9 cellular contexts compared by ENCODE assay signal in the genomic region with DNA sequence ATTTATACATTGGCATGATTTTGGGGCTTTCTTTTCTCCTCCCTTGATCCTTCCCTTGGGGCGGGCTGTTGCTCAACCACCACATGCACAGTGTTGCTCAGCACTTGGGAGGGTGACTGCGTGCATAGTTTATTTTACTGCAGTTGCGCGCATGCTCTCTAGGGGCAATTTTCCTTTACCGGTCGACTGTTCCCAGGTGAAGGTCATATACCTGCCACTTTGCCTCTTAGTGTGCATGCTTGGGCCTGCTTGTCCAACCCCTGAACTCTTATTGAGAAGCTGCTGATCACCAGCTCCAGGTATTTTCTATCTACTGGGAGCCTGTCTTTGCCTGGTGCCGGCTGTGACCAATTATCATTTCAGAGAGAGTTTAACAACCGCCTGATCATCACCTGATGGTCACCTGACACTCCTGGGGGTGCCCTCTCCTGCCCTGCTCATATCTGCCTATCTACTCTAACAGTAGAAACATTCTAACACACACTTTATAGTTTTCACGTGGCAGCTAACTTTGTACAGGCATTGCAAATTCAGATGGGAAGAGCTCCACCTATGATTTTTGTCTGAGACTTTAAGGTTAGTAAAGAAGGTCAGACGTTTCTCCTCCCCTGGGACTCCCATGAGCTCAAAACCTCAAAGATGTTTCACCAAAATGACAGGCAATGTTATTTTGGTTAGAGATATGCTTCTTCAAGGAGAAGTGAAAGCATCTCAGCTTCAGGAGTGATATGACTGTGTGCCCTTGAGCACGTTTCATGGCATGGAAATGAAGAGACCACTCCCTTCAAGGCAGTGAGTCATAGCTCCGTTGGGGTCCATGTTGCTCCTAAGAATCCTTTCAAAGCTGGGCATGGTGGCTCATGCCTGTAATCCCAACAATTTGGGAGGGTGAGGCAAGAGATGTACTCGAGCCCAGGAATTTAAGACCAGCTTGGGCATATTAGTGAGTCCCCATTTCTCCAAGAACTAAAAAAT.
DNase-seq lines count a peak whose midpoint lies in the region; ATAC-seq, FAIRE-seq and TF ChIP-seq lines count a peak whose summit lies in the region.
"Had no signal": no experiment of that assay in that cellular context is flagged by ENCODE, and none has a peak within 500 bp of the region (broad histone marks: within the 10 kb centered on the region; RNA-seq: fewer than 3 reads in every experiment).

No MANE protein-coding gene starts in this region.

- DNase-seq in AML-193 (lab: John Stamatoyannopoulos, UW) (peak; percentile 84 to 88), RCC 7860 (ENCODE audit: low spot score) (peak; percentile 13), HepG2 (ENCODE audit: low spot score) (no peak), putamen (ENCODE audit: low spot score) (no peak), superior temporal gyrus (ENCODE audit: extremely low spot score) (no peak), NK-92 (lab: John Stamatoyannopoulos, UW; ENCODE audit: unreplicated experiment) (no peak)
- DNase-seq: pancreas had no signal

- no peaks in the 10 kb centered on the region for H3K9me3 ChIP-seq in HepG2 (ENCODE audit: low read length)
- H3K9me3 ChIP-seq: pancreas had no signal

- no peak for FAIRE-seq in RCC 7860 (lab: Jason Lieb, UNC)
- FAIRE-seq in HepG2 (lab: Jason Lieb, UNC) = no peak
- FAIRE-seq: pancreas had no signal

- WGBS in HepG2 (ENCODE audit: low lambda C conversion rate) = 25% methylated on average over 13 of the region's 13 CpGs

- H3K27me3 ChIP-seq in HepG2 (ENCODE audit: control insufficient read depth in 1 of 2, insufficient read depth in 2 of 2, low read length in 2 of 2) = peaks cover 3 to 12% of the 10 kb centered on the region in 2 experiments; a peak in 2 of 5 replicates
- H3K27me3 ChIP-seq: pancreas had no signal

- no peaks in the 10 kb centered on the region for H4K20me1 ChIP-seq in HepG2 (ENCODE audit: insufficient read depth, low read length)

- no peak overlapping the region for H2AFZ ChIP-seq in HepG2 (ENCODE audit: low read length)

- TF ChIP-seq CTCF in HepG2 (CRISPR knock-in tag; IDR thresholded peaks at IDR 0.05) = no peak

- CTCF ChIA-PET in HepG2 (lab: Yijun Ruan, JAX; ENCODE audit: low intra/inter-chr PET ratio, low total read pairs) = no interaction called here

- in situ Hi-C loops in HepG2 (cut with HindIII; ENCODE audit: extremely low pct_ligation_motif_present, low pct_unique_long_range_greater_than_20kb) = no loop called here

- intact Hi-C loops in HepG2 (cut with micrococcal nuclease; ENCODE audit: unreplicated experiment) = no loop called here

- no peak overlapping the region for H3K4me3 ChIP-seq in HepG2 (replicated peaks in 1 of 3; ENCODE audit: insufficient read depth in 1 of 3, low read depth in 2 of 3, low read length in 3 of 3)
- H3K4me3 ChIP-seq: pancreas had no signal

- no peak for TF ChIP-seq POLR2A in HepG2 (IDR thresholded peaks at IDR 0.05; ENCODE audit: insufficient read depth in 1 of 2, low read depth in 2 of 2, low read length in 2 of 2)

- TF ChIP-seq EP300 in HepG2 (IDR thresholded peaks at IDR 0.05; ENCODE audit: low read depth in 2 of 2, low read length in 2 of 2) = no peak
- TF ChIP-seq EP300 in HepG2 (CRISPR knock-in tag; IDR thresholded peaks at IDR 0.05; ENCODE audit: borderline replicate concordance) = no peak

- no peak for TF ChIP-seq RAD21 in HepG2 (CRISPR knock-in tag; IDR thresholded peaks at IDR 0.05)

- ATAC-seq in GM18868 (IDR thresholded peaks at IDR 0.05; ENCODE audit: unreplicated experiment) (peak; percentile 80), HG02943 (IDR thresholded peaks at IDR 0.05; ENCODE audit: low read depth, unreplicated experiment) (peak; percentile 88), HepG2 (peak; percentile 65)

- no peaks in the 10 kb centered on the region for H3K4me1 ChIP-seq in HepG2 (ENCODE audit: insufficient read depth, low read length)

- H3K4me2 ChIP-seq in HepG2 (ENCODE audit: low read depth, low read length) = no peak overlapping the region

- no peaks in the 10 kb centered on the region for H3K79me2 ChIP-seq in HepG2 (ENCODE audit: insufficient read depth, low read length)

- no peaks in the 10 kb centered on the region for H3K36me3 ChIP-seq in HepG2 (replicated peaks in 1 of 2; ENCODE audit: control insufficient read depth in 1 of 2, insufficient read depth in 2 of 2, low read length in 2 of 2)
- H3K36me3 ChIP-seq: pancreas had no signal

- no peak overlapping the region for H3K27ac ChIP-seq in HepG2 (ENCODE audit: extremely low read length, insufficient read depth, low read length)
- H3K27ac ChIP-seq: pancreas had no signal

- no peak overlapping the region for H3K9ac ChIP-seq in HepG2 (ENCODE audit: insufficient read depth, low read depth, low read length)

- BruUV-seq in HepG2 (replicated peaks; lab: Mats Ljungman, UMichigan) = no TSS peak

- POLR2A ChIA-PET in HepG2 (lab: Yijun Ruan, JAX) = no interaction called here

TF ChIP-seq in HepG2, 621 proteins besides CTCF, POLR2A, EP300 and RAD21:
- TF ChIP-seq CEBPB (IDR thresholded peaks at IDR 0.05; ENCODE audit: borderline replicate concordance, low read depth, low read length) = peak; percentile 45; the same call in 1 of the 2 replicates
- TF ChIP-seq, protein P1, sequence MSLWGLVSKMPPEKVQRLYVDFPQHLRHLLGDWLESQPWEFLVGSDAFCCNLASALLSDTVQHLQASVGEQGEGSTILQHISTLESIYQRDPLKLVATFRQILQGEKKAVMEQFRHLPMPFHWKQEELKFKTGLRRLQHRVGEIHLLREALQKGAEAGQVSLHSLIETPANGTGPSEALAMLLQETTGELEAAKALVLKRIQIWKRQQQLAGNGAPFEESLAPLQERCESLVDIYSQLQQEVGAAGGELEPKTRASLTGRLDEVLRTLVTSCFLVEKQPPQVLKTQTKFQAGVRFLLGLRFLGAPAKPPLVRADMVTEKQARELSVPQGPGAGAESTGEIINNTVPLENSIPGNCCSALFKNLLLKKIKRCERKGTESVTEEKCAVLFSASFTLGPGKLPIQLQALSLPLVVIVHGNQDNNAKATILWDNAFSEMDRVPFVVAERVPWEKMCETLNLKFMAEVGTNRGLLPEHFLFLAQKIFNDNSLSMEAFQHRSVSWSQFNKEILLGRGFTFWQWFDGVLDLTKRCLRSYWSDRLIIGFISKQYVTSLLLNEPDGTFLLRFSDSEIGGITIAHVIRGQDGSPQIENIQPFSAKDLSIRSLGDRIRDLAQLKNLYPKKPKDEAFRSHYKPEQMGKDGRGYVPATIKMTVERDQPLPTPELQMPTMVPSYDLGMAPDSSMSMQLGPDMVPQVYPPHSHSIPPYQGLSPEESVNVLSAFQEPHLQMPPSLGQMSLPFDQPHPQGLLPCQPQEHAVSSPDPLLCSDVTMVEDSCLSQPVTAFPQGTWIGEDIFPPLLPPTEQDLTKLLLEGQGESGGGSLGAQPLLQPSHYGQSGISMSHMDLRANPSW (CRISPR knock-in tag; IDR thresholded peaks at IDR 0.05; ENCODE audit: borderline replicate concordance) = no peak
- no peak for TF ChIP-seq ZNF780A (CRISPR knock-in tag; IDR thresholded peaks at IDR 0.05)
- TF ChIP-seq RFX1 (IDR thresholded peaks at IDR 0.05) = no peak

Comparison
In these comparisons a context has a peak if more than half of its experiments do, and no peak if none do; other contexts are left out.
1. DNase-seq: peak in AML-193 (2 of 2) and RCC 7860 (single experiment); none in HepG2 (single experiment), putamen (single experiment), superior temporal gyrus (single experiment) and NK-92 (single experiment).
2. Peak in every context shown above with its lines, with median percentiles within 50 percentile points of each other: ATAC-seq.